Comparison of ENCODE assay signal across 9 cellular contexts in the genomic region with DNA sequence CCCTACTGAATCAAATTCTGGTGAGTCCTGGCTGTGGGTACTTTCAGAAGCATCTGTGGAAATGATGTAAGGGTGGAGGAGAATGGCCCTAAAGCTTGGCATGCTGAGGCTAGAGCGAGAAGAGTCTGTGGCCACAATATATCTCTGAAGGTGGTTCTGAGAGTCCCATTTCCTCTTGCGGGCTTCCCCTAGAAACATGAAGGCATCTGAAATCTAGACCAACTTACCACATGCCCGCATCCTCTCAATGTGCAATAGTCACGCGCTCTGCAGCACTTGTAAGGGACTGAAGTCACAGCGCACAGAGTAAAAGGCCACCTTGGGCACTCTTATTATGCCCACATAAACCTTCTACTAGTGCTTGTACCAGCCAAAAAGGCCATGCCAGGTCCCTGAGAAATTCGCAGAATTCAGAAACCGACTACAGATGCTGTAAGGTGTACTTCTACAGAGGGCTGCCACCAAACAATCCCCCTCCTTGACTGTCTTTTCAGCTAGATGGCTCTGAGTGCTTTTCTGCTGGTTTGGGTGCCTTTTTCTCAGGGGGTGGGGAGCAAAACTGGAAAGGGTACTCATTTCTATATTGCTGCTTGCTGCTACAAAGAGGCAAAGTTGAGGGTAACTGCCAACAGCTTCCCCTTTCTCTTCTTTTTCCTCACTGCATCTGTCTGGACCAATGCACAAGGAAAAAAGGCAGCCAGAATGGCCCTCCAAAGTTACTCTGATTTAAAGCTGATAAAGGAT.
DNase-seq lines count a peak whose midpoint lies in the region; ATAC-seq lines count a peak whose summit lies in the region.
"Had no signal": no experiment of that assay in that cellular context is flagged by ENCODE, and none has a peak within 500 bp of the region (broad histone marks: within the 10 kb centered on the region; RNA-seq: fewer than 3 reads in every experiment).

No MANE protein-coding gene starts in this region.

- DNase-seq in activated CD8-positive, alpha-beta memory T cell treated with anti-CD3 and anti-CD28 coated beads for 48 hours (ENCODE audit: low read depth in 2 of 3, low spot score in 2 of 3) = peak in 2 of 3 experiments; percentile 3 to 5
- DNase-seq in activated CD8-positive, alpha-beta memory T cell treated with anti-CD3 and anti-CD28 coated beads, Interleukin-2, amount 50 U/mL, for 4 hours = no peak
- DNase-seq in naive thymus-derived CD8-positive, alpha-beta T cell = peak in 2 of 10 donors; percentile 3 to 18
- DNase-seq in cardiac septum (ENCODE audit: low spot score) = no peak
- no peak for DNase-seq in NCI-H524 (lab: John Stamatoyannopoulos, UW)
- DNase-seq in iPS-NIHi11 (ENCODE audit: low spot score) = no peak
- DNase-seq: lower lobe of right lung had no signal

- H3K27me3 Mint-ChIP-seq in naive thymus-derived CD8-positive, alpha-beta T cell = peaks cover 3 to 14% (median 8%) of the 10 kb centered on the region in 5 donors

- peaks cover 0 to 17% (median 7%) of the 10 kb centered on the region in 9 donors for H3K9me3 Mint-ChIP-seq in naive thymus-derived CD8-positive, alpha-beta T cell

- no peak overlapping the region for H3K4me3 Mint-ChIP-seq in naive thymus-derived CD8-positive, alpha-beta T cell

- intact Hi-C loops in cardiac septum (cut with DNase I) = no loop called here

- peaks cover 3 to 22% (median 15%) of the 10 kb centered on the region in 3 donors for H3K36me3 Mint-ChIP-seq in naive thymus-derived CD8-positive, alpha-beta T cell

- POLR2A ChIA-PET in naive thymus-derived CD8-positive, alpha-beta T cell (lab: Charles Lee) = no interaction called here

- ATAC-seq in GM21619 (IDR thresholded peaks at IDR 0.05; ENCODE audit: unreplicated experiment) (peak; percentile 100), HG03460 (IDR thresholded peaks at IDR 0.05; ENCODE audit: unreplicated experiment) (peak; percentile 98)
- ATAC-seq in naive thymus-derived CD8-positive, alpha-beta T cell = peak; percentile 61 to 77

- H3K4me1 Mint-ChIP-seq in naive thymus-derived CD8-positive, alpha-beta T cell = peaks cover 7 to 12% (median 12%) of the 10 kb centered on the region in 4 donors

- no peak overlapping the region for H3K27ac Mint-ChIP-seq in naive thymus-derived CD8-positive, alpha-beta T cell

Comparison
In these comparisons a context has a peak if more than half of its experiments do, and no peak if none do; other contexts are left out.
1. DNase-seq: peak in activated CD8-positive, alpha-beta memory T cell treated with anti-CD3 and anti-CD28 coated beads for 48 hours (2 of 3); none in activated CD8-positive, alpha-beta memory T cell treated with anti-CD3 and anti-CD28 coated beads, Interleukin-2, amount 50 U/mL, for 4 hours (single experiment), cardiac septum (single experiment), NCI-H524 (0 of 2) and iPS-NIHi11 (single experiment).
2. Peak in every context shown above with its lines, with median percentiles within 50 percentile points of each other: ATAC-seq.